In the genomic region with DNA sequence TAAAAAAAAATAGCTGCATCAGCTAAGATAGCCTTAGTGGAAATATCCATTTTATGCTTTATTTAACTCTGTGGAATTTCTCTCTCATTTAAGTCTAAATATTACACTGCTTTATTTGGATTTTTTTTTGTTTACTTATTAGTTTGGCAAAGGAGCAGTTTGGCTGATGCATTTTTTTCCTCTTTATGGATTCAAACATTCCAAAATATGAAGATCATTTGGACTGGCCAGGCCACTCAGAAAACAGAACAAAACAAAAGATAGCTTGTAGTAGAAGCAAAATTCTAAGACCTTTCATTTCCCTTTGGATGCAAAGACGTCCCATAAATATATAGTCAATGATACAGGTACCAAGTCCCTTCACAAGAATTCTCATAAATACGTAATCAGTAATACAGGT, we compare ENCODE assay signal across 22 cellular contexts.
DNase-seq lines count a peak whose midpoint lies in the region; ATAC-seq, FAIRE-seq and TF ChIP-seq lines count a peak whose summit lies in the region.
"Had no signal": no experiment of that assay in that cellular context is flagged by ENCODE, and none has a peak within 500 bp of the region (broad histone marks: within the 10 kb centered on the region; RNA-seq: fewer than 3 reads in every experiment).

No MANE protein-coding gene starts in this region.

- no peak overlapping the region for H3K27ac Mint-ChIP-seq in GM23338
- H3K27ac Mint-ChIP-seq in CD8-positive, alpha-beta T cell = no peak overlapping the region
- H3K27ac Mint-ChIP-seq: CD14-positive monocyte; CD4-positive, alpha-beta memory T cell; CD4-positive, CD25-positive, alpha-beta regulatory T cell had no signal

- H3K4me3 ChIP-seq in GM23338 = no peak overlapping the region
- no peak overlapping the region for H3K4me3 ChIP-seq in CD8-positive, alpha-beta T cell (ENCODE audit: low read depth, low read length)
- H3K4me3 ChIP-seq: A549, BLaER1 had no signal

- FAIRE-seq in endometrium (lab: Jason Lieb, UNC) (peak; percentile 72), islet of Langerhans (lab: Jason Lieb, UNC) (peak; percentile 79)
- FAIRE-seq: A549, D721Med, G401.6, GM12891 had no signal

- no peaks in the 10 kb centered on the region for H3K9me2 ChIP-seq in GM23338 (ENCODE audit: insufficient read depth)

- H3K27me3 ChIP-seq in GM23338 (ENCODE audit: insufficient read depth) = peaks cover 32% of the 10 kb centered on the region
- H3K27me3 ChIP-seq in CD8-positive, alpha-beta T cell (ENCODE audit: insufficient read depth, low read length) = no peaks in the 10 kb centered on the region
- H3K27me3 ChIP-seq: BE2C, BLaER1 had no signal

- peaks cover 19% of the 10 kb centered on the region for H3K27me3 Mint-ChIP-seq in GM23338 (ENCODE audit: insufficient read depth, low read depth, poor library complexity)
- no peaks in the 10 kb centered on the region for H3K27me3 Mint-ChIP-seq in CD8-positive, alpha-beta T cell (ENCODE audit: low read depth)
- H3K27me3 Mint-ChIP-seq: CD4-positive, alpha-beta memory T cell; CD4-positive, CD25-positive, alpha-beta regulatory T cell had no signal

- no peaks in the 10 kb centered on the region for H4K20me1 ChIP-seq in GM23338 (replicated peaks; ENCODE audit: insufficient read depth)
- H4K20me1 ChIP-seq: BLaER1 had no signal

- peaks cover 8% of the 10 kb centered on the region; the same call in 2 of the 3 replicates for H3K4me1 Mint-ChIP-seq in GM23338
- no peaks in the 10 kb centered on the region for H3K4me1 Mint-ChIP-seq in CD8-positive, alpha-beta T cell (ENCODE audit: low read depth)
- H3K4me1 Mint-ChIP-seq: CD14-positive monocyte; CD4-positive, alpha-beta memory T cell; CD4-positive, CD25-positive, alpha-beta regulatory T cell had no signal

- H3K79me2 ChIP-seq in GM23338 (replicated peaks; ENCODE audit: insufficient read depth) = no peaks in the 10 kb centered on the region

- H3K36me3 Mint-ChIP-seq in GM23338 (ENCODE audit: low read depth) = no peaks in the 10 kb centered on the region
- H3K36me3 Mint-ChIP-seq in CD8-positive, alpha-beta T cell = no peaks in the 10 kb centered on the region
- H3K36me3 Mint-ChIP-seq: CD14-positive monocyte; CD4-positive, alpha-beta memory T cell; CD4-positive, CD25-positive, alpha-beta regulatory T cell had no signal

- H3K36me3 ChIP-seq in GM23338 (ENCODE audit: insufficient read depth) = no peaks in the 10 kb centered on the region
- no peaks in the 10 kb centered on the region for H3K36me3 ChIP-seq in CD8-positive, alpha-beta T cell (ENCODE audit: insufficient read depth, low read length)
- H3K36me3 ChIP-seq: BE2C, BLaER1 had no signal

- H3K27ac ChIP-seq in GM23338 (ENCODE audit: low read depth) = no peak overlapping the region
- H3K27ac ChIP-seq in substantia nigra (ENCODE audit: low read depth, low read length, poor library complexity, severe bottlenecking) = no peak overlapping the region
- no peak overlapping the region for H3K27ac ChIP-seq in CD8-positive, alpha-beta T cell (ENCODE audit: low read depth, low read length)
- H3K27ac ChIP-seq: 22Rv1, A549, BLaER1 had no signal

- peak overlapping the region; percentile 61 for H3K4me2 ChIP-seq in GM23338
- H3K4me2 ChIP-seq: A549, BLaER1 had no signal

- H3K4me3 Mint-ChIP-seq in GM23338 = no peak overlapping the region
- H3K4me3 Mint-ChIP-seq in CD8-positive, alpha-beta T cell = no peak overlapping the region
- H3K4me3 Mint-ChIP-seq: CD14-positive monocyte; CD4-positive, alpha-beta memory T cell; CD4-positive, CD25-positive, alpha-beta regulatory T cell had no signal

- H3F3A ChIP-seq in GM23338 (replicated peaks; ENCODE audit: low read depth) = no peaks in the 10 kb centered on the region

- no peak for ATAC-seq in GM23338
- no peak for ATAC-seq in CD8-positive, alpha-beta T cell
- ATAC-seq: A549 had no signal

- H3K9me3 Mint-ChIP-seq in GM23338 = no peaks in the 10 kb centered on the region
- H3K9me3 Mint-ChIP-seq in CD8-positive, alpha-beta T cell = peaks cover 2% of the 10 kb centered on the region

- intact Hi-C loops in CD8-positive, alpha-beta T cell (cut with DNase I, micrococcal nuclease) = no loop called here

- POLR2A ChIA-PET in CD8-positive, alpha-beta T cell (lab: Charles Lee) = no interaction called here

- no peak for TF ChIP-seq CTCF in GM23338 (conservative IDR thresholded peaks at IDR 0.05; ENCODE audit: low read depth in 2 of 2)
- TF ChIP-seq CTCF in CD8-positive, alpha-beta T cell (IDR thresholded peaks at IDR 0.05) = no peak

- H3K4me1 ChIP-seq in GM23338 (ENCODE audit: insufficient read depth) = peaks cover 18% of the 10 kb centered on the region; the same call in 1 of the 2 replicates
- no peaks in the 10 kb centered on the region for H3K4me1 ChIP-seq in CD8-positive, alpha-beta T cell (ENCODE audit: insufficient read depth, low read length)
- H3K4me1 ChIP-seq: A549, BE2C, BLaER1, Caco-2 had no signal

- CTCF ChIA-PET in CD8-positive, alpha-beta T cell (lab: Charles Lee) = no interaction called here

- no peak overlapping the region for H2AFZ ChIP-seq in GM23338

- DNase-seq in AG08395 (ENCODE audit: low spot score) = peak; percentile 8
- DNase-seq in GM23338 (ENCODE audit: low spot score) = no peak
- no peak for DNase-seq in medulla oblongata (ENCODE audit: extremely low spot score)
- no peak for DNase-seq in substantia nigra (lab: John Stamatoyannopoulos, UW)
- no peak for DNase-seq in CD8-positive, alpha-beta T cell
- DNase-seq: BE2C; C1 segment of cervical spinal cord; Caco-2; Calu3; CD4-positive, alpha-beta memory T cell; CD4-positive, CD25-positive, alpha-beta regulatory T cell; DMS79 treated with DMSO at 0.1 percent for 48 hours; GF-D8 had no signal

- no peaks in the 10 kb centered on the region for H3K9me3 ChIP-seq in CD8-positive, alpha-beta T cell (ENCODE audit: low read length)
- H3K9me3 ChIP-seq: A549, BE2C, BLaER1, Caco-2 had no signal

TF ChIP-seq in GM23338, 12 proteins besides CTCF, POLR2A, EP300 and RAD21 (continues in another document):
- TF ChIP-seq ZNF331 (CRISPR knock-in tag; IDR thresholded peaks at IDR 0.05; ENCODE audit: low read depth) = no peak
- TF ChIP-seq NANOG (IDR thresholded peaks at IDR 0.05; ENCODE audit: borderline replicate concordance) = no peak
- no peak for TF ChIP-seq CREB1 (CRISPR knock-in tag; IDR thresholded peaks at IDR 0.05; ENCODE audit: low read depth)
- no peak for TF ChIP-seq EZH2 (IDR thresholded peaks at IDR 0.05; ENCODE audit: low read depth, unreplicated experiment)
- TF ChIP-seq, protein P1, sequence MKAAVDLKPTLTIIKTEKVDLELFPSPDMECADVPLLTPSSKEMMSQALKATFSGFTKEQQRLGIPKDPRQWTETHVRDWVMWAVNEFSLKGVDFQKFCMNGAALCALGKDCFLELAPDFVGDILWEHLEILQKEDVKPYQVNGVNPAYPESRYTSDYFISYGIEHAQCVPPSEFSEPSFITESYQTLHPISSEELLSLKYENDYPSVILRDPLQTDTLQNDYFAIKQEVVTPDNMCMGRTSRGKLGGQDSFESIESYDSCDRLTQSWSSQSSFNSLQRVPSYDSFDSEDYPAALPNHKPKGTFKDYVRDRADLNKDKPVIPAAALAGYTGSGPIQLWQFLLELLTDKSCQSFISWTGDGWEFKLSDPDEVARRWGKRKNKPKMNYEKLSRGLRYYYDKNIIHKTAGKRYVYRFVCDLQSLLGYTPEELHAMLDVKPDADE (IDR thresholded peaks at IDR 0.05) = no peak
- no peak for TF ChIP-seq STAT1 (IDR thresholded peaks at IDR 0.05; ENCODE audit: unreplicated experiment)
- no peak for TF ChIP-seq ZNF114 (CRISPR knock-in tag; IDR thresholded peaks at IDR 0.05)
- no peak for TF ChIP-seq EZH2phosphoT487 (IDR thresholded peaks at IDR 0.05; ENCODE audit: unreplicated experiment)
- TF ChIP-seq JUNB (IDR thresholded peaks at IDR 0.05; ENCODE audit: unreplicated experiment) = no peak
- TF ChIP-seq POLR2AphosphoS5 (IDR thresholded peaks at IDR 0.05; ENCODE audit: low read depth) = no peak
